34 cellular contexts compared by ENCODE assay signal in the genomic region with DNA sequence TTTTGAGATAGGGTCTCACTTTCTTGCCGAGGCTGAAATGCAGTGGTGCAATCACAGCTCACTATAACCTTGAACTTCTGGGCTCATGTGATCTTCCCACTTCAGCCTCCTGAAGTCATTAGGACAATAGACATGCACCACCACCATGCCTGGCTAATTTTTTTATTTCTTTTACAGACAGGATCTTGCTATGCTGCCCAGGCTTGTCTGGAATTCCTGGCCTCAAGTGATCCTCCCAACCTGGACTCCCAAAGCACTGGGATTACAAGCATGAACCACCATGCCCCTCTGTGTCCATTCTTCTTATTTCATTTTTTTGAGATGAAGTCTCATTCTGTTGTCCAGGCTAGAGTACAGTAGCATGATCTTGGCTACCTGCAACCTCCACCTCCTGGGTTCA. TPM values are rescaled to one million over a fixed set of nuclear protein-coding genes. Genes with fewer than 3 reads are reported as not detected.
A peak's percentile ranks its signal among the peaks of the same experiment; 100 is the strongest.
DNase-seq lines count a peak whose midpoint lies in the region; ATAC-seq, FAIRE-seq and TF ChIP-seq lines count a peak whose summit lies in the region.
"Had no signal": no experiment of that assay in that cellular context is flagged by ENCODE, and none has a peak within 500 bp of the region (broad histone marks: within the 10 kb centered on the region; RNA-seq: fewer than 3 reads in every experiment).

No MANE protein-coding gene starts in this region.

- H3K18ac ChIP-seq in trophoblast cell (ENCODE audit: low read length) = no peak overlapping the region

- no peak overlapping the region for H3K14ac ChIP-seq in trophoblast cell (ENCODE audit: low read length)

- H2BK12ac ChIP-seq in trophoblast cell (ENCODE audit: low read length) = no peak overlapping the region

- H3K27ac ChIP-seq in K562 (ENCODE audit: extremely low read depth, low read depth, low read length) = no peak overlapping the region
- no peak overlapping the region for H3K27ac ChIP-seq in trophoblast cell (ENCODE audit: low read depth, low read length)
- H3K27ac ChIP-seq in esophagus squamous epithelium = no peak overlapping the region
- H3K27ac ChIP-seq: 22Rv1; A549; BLaER1; BLaER1 treated with 17β-estradiol and CSF1 and Interleukin-3, amounts not matched to agents 10 nM and 100 nM; C4-2B had no signal

- TF ChIP-seq POLR2A in K562 (conservative IDR thresholded peaks at IDR 0.05) (no peak), esophagus squamous epithelium (IDR thresholded peaks at IDR 0.05) (no peak)

- DNase-seq in K562 (ENCODE audit: extremely low read depth in 1 of 4, low spot score in 3 of 4) = no peak
- DNase-seq in trophoblast cell = peak; percentile 31 to 55
- DNase-seq in esophagus squamous epithelium (lab: John Stamatoyannopoulos, UW) = no peak
- DNase-seq in activated T-cell treated with anti-CD3 and anti-CD28 coated beads, Interleukin-2, amount 50 U/mL, for 4 hours = no peak
- DNase-seq: 8988T; ACHN; AML-193; BE2C; C1 segment of cervical spinal cord; Caco-2; Calu3; CD4-positive, alpha-beta memory T cell; CD4-positive, alpha-beta T cell; CD4-positive, CD25-positive, alpha-beta regulatory T cell; CD8-positive, alpha-beta memory T cell; CD8-positive, alpha-beta T cell; COR-L47; DMS 273 treated with DMSO at 0.1 percent for 48 hours; DMS153; DMS53; DMS79; DMS79 treated with DMSO at 0.1 percent for 48 hours; DND-41; EL had no signal

- H3K4me3 Mint-ChIP-seq in activated T-cell treated with anti-CD3 and anti-CD28 coated beads, Interleukin-2, amount 50 U/mL, for 4 hours = no peak overlapping the region
- H3K4me3 Mint-ChIP-seq: B cell; CD14-positive monocyte; CD4-positive, alpha-beta memory T cell; CD4-positive, alpha-beta T cell; CD4-positive, CD25-positive, alpha-beta regulatory T cell; CD8-positive, alpha-beta memory T cell; CD8-positive, alpha-beta T cell had no signal

- no peak overlapping the region for H4K8ac ChIP-seq in trophoblast cell (ENCODE audit: low read depth, low read length)

- FAIRE-seq in K562 (lab: Jason Lieb, UNC) = no peak
- FAIRE-seq: A204.1, A549, D721Med had no signal

- H2BK120ac ChIP-seq in trophoblast cell (ENCODE audit: insufficient read depth, low read length, poor library complexity) = no peak overlapping the region

- H2BK5ac ChIP-seq in trophoblast cell (ENCODE audit: low read depth, low read length, poor library complexity) = no peak overlapping the region

- no peak for TF ChIP-seq RAD21 in K562 (CRISPR knock-in tag; conservative IDR thresholded peaks at IDR 0.05 in 1 of 2, IDR thresholded peaks at IDR 0.05 in 1 of 2)

- H3K36me3 Mint-ChIP-seq in activated T-cell treated with anti-CD3 and anti-CD28 coated beads, Interleukin-2, amount 50 U/mL, for 4 hours (ENCODE audit: insufficient read depth) = no peaks in the 10 kb centered on the region
- H3K36me3 Mint-ChIP-seq: CD14-positive monocyte; CD4-positive, alpha-beta memory T cell; CD4-positive, CD25-positive, alpha-beta regulatory T cell; CD8-positive, alpha-beta memory T cell; CD8-positive, alpha-beta T cell had no signal

- in situ Hi-C loops in K562 (cut with MboI) = no loop called here

- H3K9me3 ChIP-seq in K562 (replicated peaks; ENCODE audit: control insufficient read depth, insufficient read depth, low read depth, low read length) (no peaks in the 10 kb centered on the region), trophoblast cell (ENCODE audit: insufficient read depth, low read depth, low read length) (no peaks in the 10 kb centered on the region), esophagus squamous epithelium (no peaks in the 10 kb centered on the region)
- H3K9me3 ChIP-seq: A549; BE2C; BLaER1; BLaER1 treated with 17β-estradiol and CSF1 and Interleukin-3, amounts not matched to agents 10 nM and 100 nM; Caco-2 had no signal

- WGBS in K562 (ENCODE audit: insufficient coverage, low coverage, missing lambda C conversion rate) = 50% methylated on average over 1 of the region's 1 CpG
- no CpG with 5 or more reads among the region's 1 CpG for WGBS in trophoblast cell (ENCODE audit: extremely low coverage, insufficient coverage, insufficient read length)
- 79 to 90% methylated on average over 1 of the region's 1 CpG for WGBS in esophagus squamous epithelium, 2 donors

- H3K36me3 ChIP-seq in K562 (ENCODE audit: control insufficient read depth, insufficient read depth, low read length) = no peaks in the 10 kb centered on the region
- no peaks in the 10 kb centered on the region for H3K36me3 ChIP-seq in trophoblast cell (ENCODE audit: control insufficient read depth in 1 of 2, insufficient read depth in 2 of 2, low read length in 2 of 2)
- no peaks in the 10 kb centered on the region for H3K36me3 ChIP-seq in esophagus squamous epithelium
- H3K36me3 ChIP-seq: BE2C; BLaER1; BLaER1 treated with 17β-estradiol and CSF1 and Interleukin-3, amounts not matched to agents 10 nM and 100 nM had no signal

- no peak overlapping the region for H3K4me3 ChIP-seq in K562
- H3K4me3 ChIP-seq in trophoblast cell (ENCODE audit: low read depth, low read length) = no peak overlapping the region
- no peak overlapping the region for H3K4me3 ChIP-seq in esophagus squamous epithelium
- H3K4me3 ChIP-seq: A549; BLaER1; BLaER1 treated with 17β-estradiol and CSF1 and Interleukin-3, amounts not matched to agents 10 nM and 100 nM had no signal

- H3K9me3 Mint-ChIP-seq in activated T-cell treated with anti-CD3 and anti-CD28 coated beads, Interleukin-2, amount 50 U/mL, for 4 hours = peaks cover 3% of the 10 kb centered on the region
- H3K9me3 Mint-ChIP-seq: CD4-positive, alpha-beta T cell had no signal

- CTCF ChIA-PET in K562 (lab: Yijun Ruan, JAX; ENCODE audit: low intra/inter-chr PET ratio) = no interaction called here

- H4K12ac ChIP-seq in trophoblast cell (ENCODE audit: low read depth, low read length) = no peak overlapping the region

- H3K4me1 ChIP-seq in K562 (replicated peaks in 1 of 2; ENCODE audit: control insufficient read depth in 2 of 2, insufficient read depth in 2 of 2, low read length in 2 of 2) = no peaks in the 10 kb centered on the region
- H3K4me1 ChIP-seq in trophoblast cell (ENCODE audit: control insufficient read depth in 1 of 2, insufficient read depth in 2 of 2, low read length in 2 of 2) = no peaks in the 10 kb centered on the region
- H3K4me1 ChIP-seq in esophagus squamous epithelium = no peaks in the 10 kb centered on the region
- H3K4me1 ChIP-seq: A549; BE2C; BLaER1; BLaER1 treated with 17β-estradiol and CSF1 and Interleukin-3, amounts not matched to agents 10 nM and 100 nM; Caco-2 had no signal

- H3K27me3 ChIP-seq in K562 (ENCODE audit: control insufficient read depth in 2 of 2, insufficient read depth in 2 of 2, low read length in 2 of 2) (no peaks in the 10 kb centered on the region), trophoblast cell (ENCODE audit: insufficient read depth, low read length) (no peaks in the 10 kb centered on the region), esophagus squamous epithelium (peaks cover 0 to 8% (median 0%) of the 10 kb centered on the region in 4 donors)
- H3K27me3 ChIP-seq: BLaER1; BLaER1 treated with 17β-estradiol and CSF1 and Interleukin-3, amounts not matched to agents 10 nM and 100 nM had no signal

- H3K79me2 ChIP-seq in K562 (ENCODE audit: control insufficient read depth, insufficient read depth, low read length) (no peaks in the 10 kb centered on the region), trophoblast cell (ENCODE audit: control insufficient read depth, insufficient read depth, low read length, poor library complexity) (no peaks in the 10 kb centered on the region)

- no peak overlapping the region for H3K4me2 ChIP-seq in K562 (ENCODE audit: insufficient read depth, low read length)
- H3K4me2 ChIP-seq in trophoblast cell (ENCODE audit: low read length) = no peak overlapping the region
- H3K4me2 ChIP-seq: A549; BLaER1; BLaER1 treated with 17β-estradiol and CSF1 and Interleukin-3, amounts not matched to agents 10 nM and 100 nM had no signal

- POLR2A ChIA-PET in K562 (lab: Yijun Ruan, JAX) = interaction anchor here (2.6 kb wide), 1 partner anchor 12 kb away, joined by 15 read pairs; the partner anchor contains the start of gene KLHL20

- ATAC-seq in K562 = no peak
- no peak for ATAC-seq in activated T-cell treated with anti-CD3 and anti-CD28 coated beads, Interleukin-2, amount 50 U/mL, for 4 hours
- ATAC-seq: A549; CD8-positive, alpha-beta T cell had no signal

- no peak overlapping the region for H4K91ac ChIP-seq in trophoblast cell (ENCODE audit: low read depth, low read length)

- TF ChIP-seq EP300 in K562 (IDR thresholded peaks at IDR 0.05; ENCODE audit: low read length) = no peak

- no peak overlapping the region for H3K4ac ChIP-seq in trophoblast cell (ENCODE audit: low read depth, low read length)

- H2AK5ac ChIP-seq in trophoblast cell (ENCODE audit: low read length) = no peak overlapping the region

- H2AFZ ChIP-seq in K562 (ENCODE audit: low read depth, low read length) = no peak overlapping the region
- H2AFZ ChIP-seq in trophoblast cell (ENCODE audit: insufficient read depth, low read length, poor library complexity) = no peak overlapping the region

- TF ChIP-seq CTCF in K562 (IDR thresholded peaks at IDR 0.05 in 2 of 3, conservative IDR thresholded peaks at IDR 0.05 in 1 of 3; ENCODE audit: insufficient read depth in 2 of 3, low read depth in 1 of 3, low read length in 3 of 3) (no peak), esophagus squamous epithelium (IDR thresholded peaks at IDR 0.05) (no peak)

- H3K9ac ChIP-seq in K562 (ENCODE audit: insufficient read depth in 1 of 2, low read depth in 2 of 2, low read length in 2 of 2) (no peak overlapping the region), trophoblast cell (ENCODE audit: low read length) (no peak overlapping the region)
- H3K9ac ChIP-seq: BLaER1; BLaER1 treated with 17β-estradiol and CSF1 and Interleukin-3, amounts not matched to agents 10 nM and 100 nM had no signal

- no peak overlapping the region for H3K23ac ChIP-seq in trophoblast cell (ENCODE audit: low read length)

- no peaks in the 10 kb centered on the region for H3K79me1 ChIP-seq in trophoblast cell (ENCODE audit: low read length)

- H3K4me1 Mint-ChIP-seq in activated T-cell treated with anti-CD3 and anti-CD28 coated beads, Interleukin-2, amount 50 U/mL, for 4 hours (ENCODE audit: low read depth) = no peaks in the 10 kb centered on the region
- H3K4me1 Mint-ChIP-seq: B cell; CD14-positive monocyte; CD4-positive, alpha-beta memory T cell; CD4-positive, CD25-positive, alpha-beta regulatory T cell; CD8-positive, alpha-beta memory T cell had no signal

- intact Hi-C loops in K562 (cut with micrococcal nuclease) (no loop called here), esophagus squamous epithelium (cut with DNase I) (no loop called here)

- H3K9me1 ChIP-seq in K562 (ENCODE audit: control insufficient read depth, insufficient read depth, low read length) = no peaks in the 10 kb centered on the region

- H4K20me1 ChIP-seq in K562 (replicated peaks; ENCODE audit: control insufficient read depth, insufficient read depth, low read length) = no peaks in the 10 kb centered on the region
- H4K20me1 ChIP-seq: BLaER1; BLaER1 treated with 17β-estradiol and CSF1 and Interleukin-3, amounts not matched to agents 10 nM and 100 nM had no signal

- H3K27me3 Mint-ChIP-seq in activated T-cell treated with anti-CD3 and anti-CD28 coated beads, Interleukin-2, amount 50 U/mL, for 4 hours (ENCODE audit: low read depth) = peaks cover 21% of the 10 kb centered on the region

- no TSS peak for BruUV-seq in K562 (replicated peaks; lab: Mats Ljungman, UMichigan)

RNA-seq across cellular contexts. Expression of gene KLHL20, which starts 12.0 kb away (rescaled TPM):
- total RNA-seq in K562 (2011; cell fraction: chromatin; rRNA removed; ENCODE audit: low replicate concordance) = 42.3 and 64.2 TPM in 2 replicates
- total RNA-seq in K562 (2011; cell fraction: nucleolus; rRNA removed) = 16.8 and 25.0 TPM in 2 replicates
- total RNA-seq in K562 (2011; cell fraction: nucleoplasm; rRNA removed) = 26.9 and 30.0 TPM in 2 replicates
- 14.1 and 15.0 TPM in 2 replicates for total RNA-seq in K562 (2014; rRNA removed)
- 19.5 and 22.2 TPM in 2 replicates for total RNA-seq in K562 (2014; rRNA removed; fragmentation: Illumina TruSeq; extraction: Trizol)
- 18.5 and 21.7 TPM in 2 replicates for total RNA-seq in K562 (2015; rRNA removed; fragmentation: Illumina TruSeq; extraction: Trizol)
- total RNA-seq in K562 (2021) = 16.8 and 17.4 TPM in 2 replicates
- polyA plus RNA-seq in K562 (2011; rRNA removed) = 20.4 and 22.3 TPM in 2 replicates
- polyA plus RNA-seq in K562 (2011; cell fraction: cytosol; rRNA removed) = 7.8 and 16.9 TPM in 2 replicates
- 13.1 and 23.2 TPM in 2 replicates for polyA plus RNA-seq in K562 (2011; cell fraction: nucleus; rRNA removed)
- 13.2 and 15.0 TPM in 2 replicates for polyA plus RNA-seq in K562 (2012)
- 19.8 and 23.2 TPM in 2 replicates for polyA plus RNA-seq in K562 (2014; fragmentation: Illumina TruSeq; extraction: Trizol)
- 10 to 100 TPM in 1 of 2 experiments, 1 to 10 TPM in 1; 8.9 to 10.3 TPM for polyA plus RNA-seq in K562 (2014; fragmentation: Nextera tagmentation; extraction: Ambion mirVana)
- polyA plus RNA-seq in K562 (2014; rRNA removed) = 15.4 and 16.5 TPM in 2 replicates
- polyA minus RNA-seq in K562 (2011; rRNA and poly(A)+ RNA removed) = 32.9 and 42.3 TPM in 2 replicates
- 8.1 and 9.7 TPM in 2 replicates for polyA minus RNA-seq in K562 (2011; cell fraction: cytosol; rRNA and poly(A)+ RNA removed)
- polyA minus RNA-seq in K562 (2011; cell fraction: nucleus; rRNA and poly(A)+ RNA removed) = 14.4 and 30.8 TPM in 2 replicates
- 7.7 and 7.9 TPM in 2 replicates for polyA plus RNA-seq in trophoblast cell (2013)
- 10 to 100 TPM; 11.8 to 33.0 (median 24.0) TPM for total RNA-seq in esophagus squamous epithelium
- 10 to 100 TPM; 16.5 to 17.6 (median 16.9) TPM for total RNA-seq in activated T-cell treated with anti-CD3 and anti-CD28 coated beads, Interleukin-2, amount 50 U/mL, for 4 hours

RNA-seq across cellular contexts. Expression of gene ANKRD45, which starts 33.1 kb away (rescaled TPM):
- 0.39 TPM in 1 of 2 replicates, not detected in the other for total RNA-seq in K562 (2011; cell fraction: chromatin; rRNA removed; ENCODE audit: low replicate concordance)
- total RNA-seq in K562 (2011; cell fraction: nucleolus; rRNA removed) = 0.17 TPM in 1 of 2 replicates, not detected in the other
- not detected in 2 replicates for total RNA-seq in K562 (2011; cell fraction: nucleoplasm; rRNA removed)
- 0.12 TPM in 1 of 2 replicates, not detected in the other for total RNA-seq in K562 (2014; rRNA removed)
- 0.11 and 0.26 TPM in 2 replicates for total RNA-seq in K562 (2014; rRNA removed; fragmentation: Illumina TruSeq; extraction: Trizol)
- 0.11 and 0.49 TPM in 2 replicates for total RNA-seq in K562 (2015; rRNA removed; fragmentation: Illumina TruSeq; extraction: Trizol)
- total RNA-seq in K562 (2021) = 0.11 TPM in 1 of 2 replicates, not detected in the other
- 0.21 and 0.66 TPM in 2 replicates for polyA plus RNA-seq in K562 (2011; rRNA removed)
- 0.03 and 0.32 TPM in 2 replicates for polyA plus RNA-seq in K562 (2011; cell fraction: cytosol; rRNA removed)
- polyA plus RNA-seq in K562 (2011; cell fraction: nucleus; rRNA removed) = 0.09 and 0.27 TPM in 2 replicates
- polyA plus RNA-seq in K562 (2012) = 0.30 and 0.54 TPM in 2 replicates
- 0.14 TPM in 1 of 2 replicates, not detected in the other for polyA plus RNA-seq in K562 (2014; fragmentation: Illumina TruSeq; extraction: Trizol)
- polyA plus RNA-seq in K562 (2014; fragmentation: Nextera tagmentation; extraction: Ambion mirVana) = under 1 TPM; 0.10 to 0.29 TPM
- polyA plus RNA-seq in K562 (2014; rRNA removed) = 0.18 and 0.30 TPM in 2 replicates
- polyA minus RNA-seq in K562 (2011; rRNA and poly(A)+ RNA removed) = 0.33 TPM in 1 of 2 replicates, not detected in the other
- polyA minus RNA-seq in K562 (2011; cell fraction: cytosol; rRNA and poly(A)+ RNA removed) = not detected in 2 replicates
- 0.56 TPM in 1 of 2 replicates, not detected in the other for polyA minus RNA-seq in K562 (2011; cell fraction: nucleus; rRNA and poly(A)+ RNA removed)
- polyA plus RNA-seq in trophoblast cell (2013) = 0.10 and 0.12 TPM in 2 replicates
- not detected for total RNA-seq in esophagus squamous epithelium
- not detected for total RNA-seq in activated T-cell treated with anti-CD3 and anti-CD28 coated beads, Interleukin-2, amount 50 U/mL, for 4 hours
- total RNA-seq: B cell; Caco-2; Calu3; CD4-positive, alpha-beta memory T cell; CD4-positive, alpha-beta T cell; CD4-positive, CD25-positive, alpha-beta regulatory T cell; CD8-positive, alpha-beta memory T cell; CD8-positive, alpha-beta T cell had no signal
- polyA plus RNA-seq: BJ; CD14-positive monocyte; CD4-positive, alpha-beta memory T cell; CD4-positive, CD25-positive, alpha-beta regulatory T cell; CD8-positive, alpha-beta memory T cell had no signal

Comparison
In these comparisons a context has a peak if more than half of its experiments do, and no peak if none do; other contexts are left out.
1. DNase-seq: peak in trophoblast cell (2 of 2); none in K562 (0 of 4), esophagus squamous epithelium (single experiment) and activated T-cell treated with anti-CD3 and anti-CD28 coated beads, Interleukin-2, amount 50 U/mL, for 4 hours (single experiment).